ENCODE assay signal across 23 cellular contexts in the genomic region with DNA sequence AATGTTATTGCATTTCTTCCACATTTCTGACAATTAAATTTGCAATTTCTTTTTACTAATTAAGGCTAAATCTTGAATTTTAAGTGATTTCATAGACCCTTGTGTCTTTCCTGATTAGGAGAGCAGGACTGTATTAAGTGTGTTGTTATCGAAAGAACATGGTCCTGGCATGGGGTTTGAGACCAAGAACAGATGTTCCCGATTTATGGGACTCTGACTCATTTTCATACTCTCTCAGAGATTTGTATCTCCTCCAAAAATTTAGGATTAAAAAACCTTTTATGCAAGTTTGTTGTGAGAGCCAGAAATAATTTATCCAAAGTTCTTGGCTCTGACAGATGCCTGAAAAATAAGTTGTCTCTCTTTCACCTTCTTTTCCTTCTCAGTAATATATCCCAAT.
"Had no signal": no experiment of that assay in that cellular context is flagged by ENCODE, and none has a peak within 500 bp of the region (broad histone marks: within the 10 kb centered on the region; RNA-seq: fewer than 3 reads in every experiment).

No MANE protein-coding gene starts in this region.

- H3K27ac ChIP-seq: coronary artery, hepatocyte, left lung, pancreas had no signal

- ATAC-seq: activated CD8-positive, alpha-beta T cell treated with anti-CD3 and anti-CD28 coated beads for 36 hours; activated naive CD4-positive, alpha-beta T cell treated with anti-CD3 and anti-CD28 coated beads, Interleukin-2, amount 50 U/mL, for 72 hours; activated T-cell treated with anti-CD3 and anti-CD28 coated beads, Interleukin-2, amount 50 U/mL, for 72 hours; left lung; mucosa of descending colon; naive thymus-derived CD4-positive, alpha-beta T cell; pancreas; WTC11 had no signal

- H3K9me3 Mint-ChIP-seq: activated naive CD4-positive, alpha-beta T cell treated with anti-CD3 and anti-CD28 coated beads, Interleukin-2, amount 50 U/mL, for 72 hours; T-helper 1 cell treated with Interleukin-12 subunit alpha and Interleukin-12 subunit beta and Interleukin-4 antibody, amounts not matched to agents 30 μg/mL and 1 μg/mL, for 36 hours; type B pancreatic cell; WTC11 had no signal

- H3K36me3 ChIP-seq: left lung, pancreas had no signal

- H3K4me3 Mint-ChIP-seq: activated CD8-positive, alpha-beta T cell treated with anti-CD3 and anti-CD28 coated beads for 36 hours; activated T-cell treated with anti-CD3 and anti-CD28 coated beads, Interleukin-2, amount 50 U/mL, for 72 hours; brain; central memory CD8-positive, alpha-beta T cell; memory B cell; naive thymus-derived CD4-positive, alpha-beta T cell; T-helper 1 cell treated with Interleukin-12 subunit alpha and Interleukin-12 subunit beta and Interleukin-4 antibody, amounts not matched to agents 30 μg/mL and 1 μg/mL, for 36 hours; type B pancreatic cell; WTC11 had no signal

- DNase-seq: activated CD4-positive, alpha-beta T cell treated with anti-CD3 and anti-CD28 coated beads for 4 hours; activated CD8-positive, alpha-beta memory T cell treated with anti-CD3 and anti-CD28 coated beads, Interleukin-2, amount 50 U/mL, for 4 hours; activated CD8-positive, alpha-beta T cell treated with anti-CD3 and anti-CD28 coated beads for 36 hours; activated gamma-delta T cell; activated T-cell treated with anti-CD3 and anti-CD28 coated beads, Interleukin-2, amount 50 U/mL, for 72 hours; amygdala; effector CD4-positive, alpha-beta T cell; kidney; left lung; mucosa of descending colon; naive thymus-derived CD4-positive, alpha-beta T cell; pancreas; stimulated activated CD4-positive, alpha-beta T cell treated with anti-CD3 and anti-CD28 coated beads, Interleukin-2, amount 100 ng/mL, for 48 hours; stimulated activated naive CD4-positive, alpha-beta T cell had no signal

- H3K4me1 ChIP-seq: left lung, pancreas had no signal

- H3K9me3 ChIP-seq: left lung, mucosa of descending colon, pancreas had no signal

- H3K27ac Mint-ChIP-seq: activated CD8-positive, alpha-beta T cell treated with anti-CD3 and anti-CD28 coated beads for 36 hours; activated naive CD4-positive, alpha-beta T cell treated with anti-CD3 and anti-CD28 coated beads, Interleukin-2, amount 50 U/mL, for 72 hours; activated T-cell treated with anti-CD3 and anti-CD28 coated beads, Interleukin-2, amount 50 U/mL, for 72 hours; memory B cell; naive thymus-derived CD4-positive, alpha-beta T cell; T-helper 1 cell treated with Interleukin-12 subunit alpha and Interleukin-12 subunit beta and Interleukin-4 antibody, amounts not matched to agents 30 μg/mL and 1 μg/mL, for 36 hours; type B pancreatic cell; WTC11 had no signal

- H3K36me3 Mint-ChIP-seq: activated naive CD4-positive, alpha-beta T cell treated with anti-CD3 and anti-CD28 coated beads, Interleukin-2, amount 50 U/mL, for 72 hours; brain; memory B cell; naive thymus-derived CD4-positive, alpha-beta T cell; type B pancreatic cell; WTC11 had no signal

- H3K4me1 Mint-ChIP-seq: brain; central memory CD8-positive, alpha-beta T cell; memory B cell; naive thymus-derived CD4-positive, alpha-beta T cell; WTC11 had no signal

- H3K27me3 Mint-ChIP-seq: activated CD8-positive, alpha-beta T cell treated with anti-CD3 and anti-CD28 coated beads for 36 hours; central memory CD8-positive, alpha-beta T cell; memory B cell; type B pancreatic cell had no signal

- H3K27me3 ChIP-seq: hepatocyte, left lung, pancreas had no signal

- H3K4me3 ChIP-seq: coronary artery, hepatocyte, left lung, mucosa of descending colon, pancreas had no signal
